ENCODE assay signal across 9 cellular contexts in the genomic region with DNA sequence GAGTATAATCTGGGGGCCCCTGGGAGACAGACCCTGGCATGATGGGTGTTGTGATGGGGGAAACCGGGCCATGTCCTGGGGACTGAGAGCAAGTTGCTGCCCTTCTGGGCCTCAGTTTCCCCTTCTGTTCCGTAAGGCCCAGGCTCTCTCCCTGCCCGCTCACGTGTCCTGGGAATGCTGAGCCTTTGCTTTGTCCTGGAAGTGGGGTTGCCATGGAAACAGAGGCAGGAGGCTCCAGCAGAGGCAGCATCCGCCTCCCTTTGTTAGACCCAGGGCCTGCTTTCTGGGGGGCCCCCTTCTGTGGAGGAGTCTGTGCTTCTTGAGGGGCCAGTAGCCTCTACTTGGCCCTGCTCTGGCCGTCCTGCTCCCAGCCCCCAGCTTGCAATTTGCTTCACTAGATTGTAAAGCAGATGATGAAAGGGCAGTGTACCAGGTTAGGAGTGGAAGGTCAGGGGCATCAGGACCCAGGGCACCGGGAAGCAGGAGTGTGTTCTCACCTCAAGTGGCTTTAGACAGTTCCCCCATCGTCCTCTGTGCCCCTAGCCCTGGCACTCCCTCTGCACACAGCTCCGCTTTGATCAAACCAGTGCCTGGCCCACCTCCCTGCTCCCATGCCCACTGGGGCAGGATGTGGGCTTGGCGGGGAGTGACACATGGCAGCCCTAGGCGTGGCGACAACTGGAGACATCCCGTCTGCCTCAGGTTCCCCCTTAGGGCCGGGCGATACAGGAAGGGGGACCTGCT.
DNase-seq lines count a peak whose midpoint lies in the region; ATAC-seq and TF ChIP-seq lines count a peak whose summit lies in the region.
"Had no signal": no experiment of that assay in that cellular context is flagged by ENCODE, and none has a peak within 500 bp of the region (broad histone marks: within the 10 kb centered on the region; RNA-seq: fewer than 3 reads in every experiment).

No MANE protein-coding gene starts in this region.

- no peak overlapping the region for H3K14ac ChIP-seq in H9 (ENCODE audit: insufficient read depth, low read length)

- H3K56ac ChIP-seq in H9 (ENCODE audit: insufficient read length, low read depth, low read length): no peak overlapping the region

- H3K9me3 ChIP-seq in H9 (ENCODE audit: control insufficient read depth, low read depth, low read length) (no peaks in the 10 kb centered on the region), MG63 (no peaks in the 10 kb centered on the region)

- H2AFZ ChIP-seq in H9 (ENCODE audit: low read length): no peak overlapping the region

- H3K79me2 ChIP-seq in H9 (ENCODE audit: insufficient read depth, low read length): no peaks in the 10 kb centered on the region

- no peak overlapping the region for H4K5ac ChIP-seq in H9 (ENCODE audit: insufficient read length, low read depth, low read length)

- no CpG with 5 or more reads among the region's 15 CpGs for WGBS in H9 (ENCODE audit: extremely low coverage, insufficient read length, low lambda C conversion rate)

- no peaks in the 10 kb centered on the region; a peak in 1 of 7 replicates for H3K36me3 Mint-ChIP-seq in H9 (ENCODE audit: insufficient read depth in 1 of 3, low read depth in 3 of 3)
- no peaks in the 10 kb centered on the region for H3K36me3 Mint-ChIP-seq in activated CD4-positive, alpha-beta T cell treated with anti-CD3 and anti-CD28 coated beads, Interleukin-2, amount 10 ng/mL, durations not matched to agents 24 days and 14 days (ENCODE audit: low read depth)

- H3T11ph ChIP-seq in H9 (ENCODE audit: low read length): no peak overlapping the region

- no peaks in the 10 kb centered on the region; a peak in 2 of 5 replicates for H3K9me3 Mint-ChIP-seq in H9
- H3K9me3 Mint-ChIP-seq in activated CD4-positive, alpha-beta T cell treated with anti-CD3 and anti-CD28 coated beads, Interleukin-2, amount 10 ng/mL, durations not matched to agents 24 days and 14 days: no peaks in the 10 kb centered on the region

- no peaks in the 10 kb centered on the region for H3K36me3 ChIP-seq in MG63

- no peaks in the 10 kb centered on the region for H3K23me2 ChIP-seq in H9 (ENCODE audit: insufficient read length, low read depth, low read length, poor library complexity, severe bottlenecking)

- H3K4me1 Mint-ChIP-seq in H9: peaks cover 11 to 35% of the 10 kb centered on the region in 2 experiments
- H3K4me1 Mint-ChIP-seq in activated CD4-positive, alpha-beta T cell treated with anti-CD3 and anti-CD28 coated beads, Interleukin-2, amount 10 ng/mL, durations not matched to agents 24 days and 14 days: peaks cover 7% of the 10 kb centered on the region

- H3K4ac ChIP-seq in H9 (ENCODE audit: low read depth, low read length): no peak overlapping the region

- no peak overlapping the region for H4K8ac ChIP-seq in H9 (replicated peaks; ENCODE audit: insufficient read length, low read depth, low read length)

- H3K27me3 Mint-ChIP-seq in H9 (ENCODE audit: low read depth): peaks cover 77% of the 10 kb centered on the region
- H3K27me3 Mint-ChIP-seq in activated CD4-positive, alpha-beta T cell treated with anti-CD3 and anti-CD28 coated beads, Interleukin-2, amount 10 ng/mL, durations not matched to agents 24 days and 14 days: peaks cover 43% of the 10 kb centered on the region

- no peak overlapping the region for H3K27ac ChIP-seq in H9 (ENCODE audit: insufficient read length, low read depth, low read length)
- no peak overlapping the region for H3K27ac ChIP-seq in coronary artery
- H3K27ac ChIP-seq: KMS-11 had no signal

- H2BK15ac ChIP-seq in H9 (ENCODE audit: low read depth, low read length): no peak overlapping the region

- H3K23ac ChIP-seq in H9 (ENCODE audit: insufficient read length, low read depth, low read length): no peak overlapping the region

- DNase-seq in H9: no peak
- peak; percentile 63 for DNase-seq in activated CD4-positive, alpha-beta T cell treated with anti-CD3 and anti-CD28 coated beads, Interleukin-2, amount 10 ng/mL, durations not matched to agents 24 days and 14 days
- DNase-seq in coronary artery (ENCODE audit: low spot score): no peak
- DNase-seq in retina: peak; percentile 58
- DNase-seq in MG63: no peak
- no peak for DNase-seq in amniotic stem cell (lab: John Stamatoyannopoulos, UW)
- DNase-seq: T1000 had no signal

- H3K79me1 ChIP-seq in H9 (ENCODE audit: insufficient read depth, low read depth, low read length, poor library complexity, severe bottlenecking): no peaks in the 10 kb centered on the region

- H3K4me3 ChIP-seq in coronary artery (peak overlapping the region; percentile 53), MG63 (no peak overlapping the region)

- no peak overlapping the region for H2BK5ac ChIP-seq in H9 (ENCODE audit: insufficient read length, low read length)

- intact Hi-C loops in activated CD4-positive, alpha-beta T cell treated with anti-CD3 and anti-CD28 coated beads, Interleukin-2, amount 10 ng/mL, durations not matched to agents 24 days and 14 days (cut with micrococcal nuclease): no loop called here

- H3K4me1 ChIP-seq in H9 (ENCODE audit: insufficient read depth, low read length): no peaks in the 10 kb centered on the region

- no peak for TF ChIP-seq CTCF in H9 (conservative IDR thresholded peaks at IDR 0.05)
- no peak for TF ChIP-seq CTCF in coronary artery (IDR thresholded peaks at IDR 0.05)

- no peak for ATAC-seq in HG03342 (IDR thresholded peaks at IDR 0.05; ENCODE audit: unreplicated experiment)

- H3K9ac ChIP-seq in H9 (ENCODE audit: extremely low read depth, insufficient read length, low read length): no peak overlapping the region
- H3K9ac ChIP-seq: KMS-11 had no signal

- H3K18ac ChIP-seq in H9 (ENCODE audit: insufficient read length, low read depth, low read length): no peak overlapping the region

- no peak overlapping the region for H2BK20ac ChIP-seq in H9 (ENCODE audit: low read depth, low read length, poor library complexity, severe bottlenecking)

- no peak overlapping the region for H3K4me3 Mint-ChIP-seq in H9
- H3K4me3 Mint-ChIP-seq in activated CD4-positive, alpha-beta T cell treated with anti-CD3 and anti-CD28 coated beads, Interleukin-2, amount 10 ng/mL, durations not matched to agents 24 days and 14 days: no peak overlapping the region

- no peak overlapping the region for H2BK120ac ChIP-seq in H9 (ENCODE audit: low read depth, low read length, poor library complexity, severe bottlenecking)

- no peak overlapping the region for H2AK5ac ChIP-seq in H9 (ENCODE audit: insufficient read length, low read length)

- peaks cover 12% of the 10 kb centered on the region; the same call in 1 of the 2 replicates for H3K27me3 ChIP-seq in H9 (ENCODE audit: insufficient read depth, low read length)
- no peaks in the 10 kb centered on the region for H3K27me3 ChIP-seq in MG63

- no peak overlapping the region for H3K27ac Mint-ChIP-seq in H9
- H3K27ac Mint-ChIP-seq in activated CD4-positive, alpha-beta T cell treated with anti-CD3 and anti-CD28 coated beads, Interleukin-2, amount 10 ng/mL, durations not matched to agents 24 days and 14 days: no peak overlapping the region

- H3K4me2 ChIP-seq in H9 (ENCODE audit: insufficient read depth, insufficient read length, low read length): peak overlapping the region; percentile 11
- H3K4me2 ChIP-seq: KMS-11 had no signal

- no peak overlapping the region for H2BK12ac ChIP-seq in H9 (ENCODE audit: insufficient read length, low read depth, low read length)

- H4K20me1 ChIP-seq in H9 (ENCODE audit: control insufficient read depth, insufficient read depth, insufficient read length): no peaks in the 10 kb centered on the region

- H4K91ac ChIP-seq in H9 (ENCODE audit: insufficient read length, low read depth, low read length): no peak overlapping the region

Comparison
In these comparisons a context has a peak if more than half of its experiments do, and no peak if none do; other contexts are left out.
1. DNase-seq: peak in activated CD4-positive, alpha-beta T cell treated with anti-CD3 and anti-CD28 coated beads, Interleukin-2, amount 10 ng/mL, durations not matched to agents 24 days and 14 days (single experiment) and retina (single experiment); none in H9 (single experiment), coronary artery (single experiment), MG63 (single experiment) and amniotic stem cell (single experiment).